ENCODE assay signal across 21 cellular contexts in genomic region chr11:72317982-72318381, GRCh38.
DNase-seq lines count a peak whose midpoint lies in the region; ATAC-seq and TF ChIP-seq lines count a peak whose summit lies in the region.
"Had no signal": no experiment of that assay in that cellular context is flagged by ENCODE, and none has a peak within 500 bp of the region (broad histone marks: within the 10 kb centered on the region; RNA-seq: fewer than 3 reads in every experiment).

No MANE protein-coding gene starts in this region.

- no peaks in the 10 kb centered on the region for H3K36me3 Mint-ChIP-seq in glutamatergic neuron (ENCODE audit: unreplicated experiment)

- peak overlapping the region; percentile 53 for H3K27ac Mint-ChIP-seq in glutamatergic neuron (ENCODE audit: unreplicated experiment)
- H3K27ac Mint-ChIP-seq: B cell had no signal

- no peak for TF ChIP-seq CTCF in glutamatergic neuron (IDR thresholded peaks at IDR 0.05; ENCODE audit: partially characterized antibody, unreplicated experiment)

- H3K9me3 Mint-ChIP-seq in glutamatergic neuron (ENCODE audit: unreplicated experiment), result peaks cover 8% of the 10 kb centered on the region

- H3K4me1 Mint-ChIP-seq in glutamatergic neuron (ENCODE audit: low read depth, unreplicated experiment), result peaks cover 21% of the 10 kb centered on the region
- H3K4me1 Mint-ChIP-seq: B cell had no signal

- H3K4me3 Mint-ChIP-seq in glutamatergic neuron (ENCODE audit: unreplicated experiment), result no peak overlapping the region
- H3K4me3 Mint-ChIP-seq: B cell had no signal

- no peaks in the 10 kb centered on the region for H3K27me3 Mint-ChIP-seq in glutamatergic neuron (ENCODE audit: unreplicated experiment)
- H3K27me3 Mint-ChIP-seq: B cell had no signal

- DNase-seq in Right ventricle myocardium superior (no peak), cardiac septum (ENCODE audit: low spot score) (no peak), glutamatergic neuron (no peak), left ventricle myocardium superior (no peak), NCI-H146 (lab: John Stamatoyannopoulos, UW) (no peak), NOMO-1 treated with DMSO at 0.1 percent for 48 hours (lab: John Stamatoyannopoulos, UW; ENCODE audit: unreplicated experiment) (no peak), Ammon's horn (ENCODE audit: low spot score) (no peak)
- DNase-seq: Calu3, DMS79 treated with DMSO at 0.1 percent for 48 hours, GF-D8, GOT3, IMR-90, KG1, MG63, NCI-H1105 treated with DMSO at 0.1 percent for 48 hours, NCI-H2029 treated with DMSO at 0.1 percent for 48 hours, NCI-H526 treated with DMSO at 0.1 percent for 48 hours, SIG-M5 had no signal

- intact Hi-C loops in Right ventricle myocardium superior (cut with DNase I), result no loop called here
- intact Hi-C loops in cardiac septum (cut with DNase I), result no loop called here
- intact Hi-C loops in left ventricle myocardium superior (cut with micrococcal nuclease), result no loop called here

- ATAC-seq in Right ventricle myocardium superior (ENCODE audit: poor library complexity), result peak; percentile 83
- ATAC-seq in left ventricle myocardium superior, result peak; percentile 86
- ATAC-seq: HCT116, Panc1 had no signal
